In genomic region chr2:30266705-30267104, GRCh38 we compare ENCODE assay signal across 14 cellular contexts. TPM values are rescaled to one million over a fixed set of nuclear protein-coding genes. Genes with fewer than 3 reads are reported as not detected.
A peak's percentile ranks its signal among the peaks of the same experiment; 100 is the strongest.
DNase-seq lines count a peak whose midpoint lies in the region; ATAC-seq, FAIRE-seq and TF ChIP-seq lines count a peak whose summit lies in the region.
"Had no signal": no experiment of that assay in that cellular context is flagged by ENCODE, and none has a peak within 500 bp of the region (broad histone marks: within the 10 kb centered on the region; RNA-seq: fewer than 3 reads in every experiment).

No MANE protein-coding gene starts in this region.

- WGBS in A549 (ENCODE audit: missing lambda C conversion rate) = 88% methylated on average over 5 of the region's 5 CpGs

- H3K27ac Mint-ChIP-seq in CD8-positive, alpha-beta T cell = peak overlapping the region; percentile 98
- peak overlapping the region; percentile 75 to 79 for H3K27ac Mint-ChIP-seq in activated naive CD4-positive, alpha-beta T cell treated with anti-CD3 and anti-CD28 coated beads, Interleukin-2, amount 50 U/mL, for 72 hours
- peak overlapping the region; percentile 90 to 99 (median 98) for H3K27ac Mint-ChIP-seq in naive thymus-derived CD8-positive, alpha-beta T cell
- H3K27ac Mint-ChIP-seq in MCF 10A (ENCODE audit: low read depth, unreplicated experiment) = no peak overlapping the region

- intact Hi-C loops in CD8-positive, alpha-beta T cell (cut with DNase I, micrococcal nuclease) = loop anchor here (1.0 to 5.0 kb wide), 5 partner anchors 12 to 156 kb away; partner anchors contain the start of gene LBH (in 1 of the 2)
- intact Hi-C loops in MCF 10A (cut with micrococcal nuclease) = no loop called here

- H3K36me3 ChIP-seq in CD8-positive, alpha-beta T cell (ENCODE audit: insufficient read depth, low read length) = no peaks in the 10 kb centered on the region

- no peak for TF ChIP-seq CTCF in A549 (IDR thresholded peaks at IDR 0.05)
- no peak for TF ChIP-seq CTCF in CD8-positive, alpha-beta T cell (IDR thresholded peaks at IDR 0.05)
- TF ChIP-seq CTCF in MCF 10A (IDR thresholded peaks at IDR 0.05; ENCODE audit: unreplicated experiment) = no peak

- H3K36me3 Mint-ChIP-seq in CD8-positive, alpha-beta T cell = peaks cover 6% of the 10 kb centered on the region
- peaks cover 15 to 52% of the 10 kb centered on the region in 2 donors for H3K36me3 Mint-ChIP-seq in activated naive CD4-positive, alpha-beta T cell treated with anti-CD3 and anti-CD28 coated beads, Interleukin-2, amount 50 U/mL, for 72 hours
- peaks cover 0 to 4% (median 2%) of the 10 kb centered on the region in 3 donors for H3K36me3 Mint-ChIP-seq in naive thymus-derived CD8-positive, alpha-beta T cell
- no peaks in the 10 kb centered on the region for H3K36me3 Mint-ChIP-seq in MCF 10A (ENCODE audit: insufficient read depth, unreplicated experiment)

- BruUV-seq in MCF 10A (replicated peaks; lab: Mats Ljungman, UMichigan) = no TSS peak

- no peak for FAIRE-seq in A549 (lab: Jason Lieb, UNC)
- FAIRE-seq: HTR-8/SVneo had no signal

- H3K4me1 ChIP-seq in A549 = peaks cover 38% of the 10 kb centered on the region
- peaks cover 67% of the 10 kb centered on the region for H3K4me1 ChIP-seq in CD8-positive, alpha-beta T cell (ENCODE audit: insufficient read depth, low read length)
- H3K4me1 ChIP-seq: parathyroid adenoma had no signal

- H3K4me3 ChIP-seq in A549 = no peak overlapping the region
- peak overlapping the region; percentile 27 for H3K4me3 ChIP-seq in CD8-positive, alpha-beta T cell (ENCODE audit: low read depth, low read length)

- peak overlapping the region; percentile 19; the same call in 1 of the 3 replicates for H3K4me2 ChIP-seq in A549

- TF ChIP-seq RAD21 in A549 (conservative IDR thresholded peaks at IDR 0.05 in 1 of 2, IDR thresholded peaks at IDR 0.05 in 1 of 2) = no peak

- no peak for TF ChIP-seq POLR2A in A549 (IDR thresholded peaks at IDR 0.05; ENCODE audit: low read length)

- H3K27me3 ChIP-seq in CD8-positive, alpha-beta T cell (ENCODE audit: insufficient read depth, low read length) = no peaks in the 10 kb centered on the region

- H3K9me3 Mint-ChIP-seq in CD8-positive, alpha-beta T cell = peaks cover 2% of the 10 kb centered on the region
- peaks cover 12 to 26% of the 10 kb centered on the region in 2 donors for H3K9me3 Mint-ChIP-seq in activated naive CD4-positive, alpha-beta T cell treated with anti-CD3 and anti-CD28 coated beads, Interleukin-2, amount 50 U/mL, for 72 hours
- peaks cover 0 to 6% (median 0%) of the 10 kb centered on the region in 9 donors for H3K9me3 Mint-ChIP-seq in naive thymus-derived CD8-positive, alpha-beta T cell
- H3K9me3 Mint-ChIP-seq in MCF 10A (ENCODE audit: unreplicated experiment) = no peaks in the 10 kb centered on the region

- POLR2A ChIA-PET in A549 (lab: Yijun Ruan, JAX) = no interaction called here
- POLR2A ChIA-PET in CD8-positive, alpha-beta T cell (lab: Charles Lee) = interaction anchor here (1.0 to 5.0 kb wide), 15 partner anchors 9 to 181 kb away, joined by 3 to 63 read pairs (median 5); partner anchors contain the start of genes LBH and LCLAT1
- POLR2A ChIA-PET in naive thymus-derived CD8-positive, alpha-beta T cell (lab: Charles Lee) = interaction anchor here (0.9 to 33.2 kb wide), 18 partner anchors 9 to 181 kb away, joined by 3 to 697 read pairs (median 8); partner anchors contain the start of genes LBH and YPEL5
- POLR2A ChIA-PET in MCF 10A (lab: Yijun Ruan, JAX) = interaction anchor here (1.2 to 1.5 kb wide), 2 partner anchors 8 to 35 kb away, joined by 3 to 13 read pairs; no protein-coding TSS in a partner anchor

- CTCF ChIA-PET in A549 (lab: Yijun Ruan, JAX) (interaction anchor here (0.9 to 8.8 kb wide), 6 partner anchors 13 to 101 kb away, joined by 3 to 39 read pairs (median 4); no protein-coding TSS in a partner anchor), MCF 10A (lab: Yijun Ruan, JAX) (interaction anchor here (0.7 to 2.1 kb wide), 2 partner anchors 28 to 58 kb away, joined by 3 to 8 read pairs; no protein-coding TSS in a partner anchor)
- CTCF ChIA-PET in CD8-positive, alpha-beta T cell (lab: Charles Lee) = interaction anchor here (0.7 to 4.4 kb wide), 10 partner anchors 9 to 180 kb away, joined by 3 to 30 read pairs (median 6); partner anchors contain the start of gene LCLAT1

- no peak for TF ChIP-seq EP300 in A549 (IDR thresholded peaks at IDR 0.05)

- peak overlapping the region; percentile 53 to 68; a peak in 5 of 6 replicates for H3K27ac ChIP-seq in A549
- H3K27ac ChIP-seq in CD8-positive, alpha-beta T cell (ENCODE audit: low read depth, low read length) = peak overlapping the region; percentile 72
- H3K27ac ChIP-seq: parathyroid adenoma had no signal

- peaks cover 84% of the 10 kb centered on the region for H3K4me1 Mint-ChIP-seq in CD8-positive, alpha-beta T cell (ENCODE audit: low read depth)
- peaks cover 41 to 96% (median 91%) of the 10 kb centered on the region in 4 donors for H3K4me1 Mint-ChIP-seq in naive thymus-derived CD8-positive, alpha-beta T cell
- peaks cover 22% of the 10 kb centered on the region for H3K4me1 Mint-ChIP-seq in MCF 10A (ENCODE audit: insufficient read depth, unreplicated experiment)

- peak overlapping the region; percentile 82 for H3K4me3 Mint-ChIP-seq in CD8-positive, alpha-beta T cell
- H3K4me3 Mint-ChIP-seq in naive thymus-derived CD8-positive, alpha-beta T cell = peak overlapping the region; percentile 57 to 90 (median 80)
- H3K4me3 Mint-ChIP-seq in MCF 10A (ENCODE audit: unreplicated experiment) = no peak overlapping the region

- no peaks in the 10 kb centered on the region for H3K27me3 Mint-ChIP-seq in CD8-positive, alpha-beta T cell (ENCODE audit: low read depth)
- no peaks in the 10 kb centered on the region for H3K27me3 Mint-ChIP-seq in naive thymus-derived CD8-positive, alpha-beta T cell
- no peaks in the 10 kb centered on the region for H3K27me3 Mint-ChIP-seq in MCF 10A (ENCODE audit: insufficient read depth, unreplicated experiment)

- ATAC-seq in A549 (no peak), GM19455 (IDR thresholded peaks at IDR 0.05; ENCODE audit: unreplicated experiment) (no peak)
- ATAC-seq in CD8-positive, alpha-beta T cell = no peak
- no peak for ATAC-seq in activated naive CD4-positive, alpha-beta T cell treated with anti-CD3 and anti-CD28 coated beads, Interleukin-2, amount 50 U/mL, for 72 hours
- ATAC-seq in naive thymus-derived CD8-positive, alpha-beta T cell = peak; percentile 14 to 23

- DNase-seq in A549 (ENCODE audit: low read depth in 1 of 2, low spot score in 1 of 2) = no peak
- DNase-seq in CD8-positive, alpha-beta T cell = no peak
- no peak for DNase-seq in activated naive CD4-positive, alpha-beta T cell treated with anti-CD3 and anti-CD28 coated beads, Interleukin-2, amount 50 U/mL, for 72 hours (ENCODE audit: low spot score in 2 of 2)
- no peak for DNase-seq in naive thymus-derived CD8-positive, alpha-beta T cell
- DNase-seq in SKM-1 treated with dmso at 0.1 percent for 144 hours (lab: John Stamatoyannopoulos, UW; ENCODE audit: unreplicated experiment) = no peak
- DNase-seq in superior temporal gyrus (ENCODE audit: extremely low spot score) = no peak
- no peak for DNase-seq in MCF 10A (ENCODE audit: unreplicated experiment)
- DNase-seq: C1 segment of cervical spinal cord, cortex of kidney, NCI-H1105, RPMI8226 had no signal

- peaks cover 12% of the 10 kb centered on the region; the same call in 2 of the 3 replicates for H3K9me3 ChIP-seq in A549
- no peaks in the 10 kb centered on the region for H3K9me3 ChIP-seq in CD8-positive, alpha-beta T cell (ENCODE audit: low read length)

TF ChIP-seq in A549, 52 proteins besides CTCF, POLR2A, EP300 and RAD21:
- TF ChIP-seq CEBPB (IDR thresholded peaks at IDR 0.05) = no peak
- no peak for TF ChIP-seq RCOR1 (IDR thresholded peaks at IDR 0.05; ENCODE audit: low read depth, low read length)
- TF ChIP-seq TFCP2L1 (CRISPR knock-in tag; IDR thresholded peaks at IDR 0.05) = no peak
- TF ChIP-seq JUNB (IDR thresholded peaks at IDR 0.05) = no peak
- TF ChIP-seq NFE2L2 (conservative IDR thresholded peaks at IDR 0.05; ENCODE audit: low read length) = no peak
- no peak for TF ChIP-seq EHF (CRISPR knock-in tag; IDR thresholded peaks at IDR 0.05)

RNA-seq across cellular contexts. Expression of gene LBH, which starts 35.4 kb away (rescaled TPM):
- polyA plus RNA-seq in A549 (2011; rRNA removed) (149 and 163 TPM in 2 replicates), A549 (2017; fragmentation: RNase III; extraction: RNeasy Plus Mini Kit Qiagen cat#74134 plus additional on column Dnase treatment) (197 to 273 TPM (median 216 TPM) in 3 replicates)
- polyA plus RNA-seq in A549 (2012; cell fraction: cytosol; rRNA removed) = 174 and 289 TPM in 2 replicates
- 195 and 198 TPM in 2 replicates for polyA plus RNA-seq in A549 (2012; cell fraction: nucleus; rRNA removed)
- polyA minus RNA-seq in A549 (2011; rRNA and poly(A)+ RNA removed) = 226 and 241 TPM in 2 replicates
- total RNA-seq in CD8-positive, alpha-beta T cell = 100 to 1,000 TPM; 127 to 133 TPM
- 10 to 100 TPM; 67.0 to 88.2 TPM for total RNA-seq in activated naive CD4-positive, alpha-beta T cell treated with anti-CD3 and anti-CD28 coated beads, Interleukin-2, amount 50 U/mL, for 72 hours
- 100 to 1,000 TPM; 537 to 573 TPM for total RNA-seq in naive thymus-derived CD8-positive, alpha-beta T cell
- 100 to 1,000 TPM; 243 to 356 (median 307) TPM for polyA plus RNA-seq in naive thymus-derived CD8-positive, alpha-beta T cell
- total RNA-seq in MCF 10A (2022) = 1.1 and 1.7 TPM in 2 replicates

Comparison
In these comparisons a context has a peak if more than half of its experiments do, and no peak if none do; other contexts are left out.
1. ATAC-seq: peak in naive thymus-derived CD8-positive, alpha-beta T cell (2 of 2); none in A549 (0 of 2), CD8-positive, alpha-beta T cell (single experiment), activated naive CD4-positive, alpha-beta T cell treated with anti-CD3 and anti-CD28 coated beads, Interleukin-2, amount 50 U/mL, for 72 hours (0 of 2) and GM19455 (single experiment).
2. RNA of gene LBH, which starts 35.4 kb away (total RNA-seq): 537 to 573 TPM in naive thymus-derived CD8-positive, alpha-beta T cell, 127 to 133 TPM in CD8-positive, alpha-beta T cell and 67.0 to 88.2 TPM in activated naive CD4-positive, alpha-beta T cell treated with anti-CD3 and anti-CD28 coated beads, Interleukin-2, amount 50 U/mL, for 72 hours; 1.1 to 1.7 TPM in MCF 10A; every median in the first group is over 10 times any median in the second.